ENCODE assay signal across 21 cellular contexts in the genomic region with DNA sequence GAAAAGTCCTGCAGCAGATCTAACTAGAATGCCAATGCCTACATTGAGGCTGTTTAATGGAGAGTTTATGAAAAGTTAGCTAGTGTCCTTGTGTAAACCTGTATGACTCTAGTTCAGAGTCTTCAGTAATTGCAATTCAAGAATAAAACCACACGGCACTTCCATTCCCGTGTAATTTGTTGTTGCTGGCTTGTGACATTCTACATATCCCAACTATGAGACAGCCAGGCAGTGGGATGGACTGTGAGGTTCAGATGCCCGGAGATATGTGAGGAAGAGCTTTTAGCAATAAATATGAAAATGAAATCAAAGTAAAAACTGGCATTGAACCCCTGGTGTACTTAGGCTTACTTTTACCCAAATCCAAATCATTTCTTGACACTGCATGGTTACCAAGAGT.
DNase-seq lines count a peak whose midpoint lies in the region; ATAC-seq and TF ChIP-seq lines count a peak whose summit lies in the region.
"Had no signal": no experiment of that assay in that cellular context is flagged by ENCODE, and none has a peak within 500 bp of the region (broad histone marks: within the 10 kb centered on the region; RNA-seq: fewer than 3 reads in every experiment).

No MANE protein-coding gene starts in this region.

- no peak for TF ChIP-seq POLR2A in gastrocnemius medialis (IDR thresholded peaks at IDR 0.05)

- peaks cover 0 to 9% (median 0%) of the 10 kb centered on the region in 3 donors for H3K9me3 ChIP-seq in gastrocnemius medialis
- H3K9me3 ChIP-seq: BE2C had no signal

- intact Hi-C loops in gastrocnemius medialis (cut with DNase I; ENCODE audit: low total_unique reads) = no loop called here

- TF ChIP-seq CTCF in gastrocnemius medialis (IDR thresholded peaks at IDR 0.05 in 4 of 5, conservative IDR thresholded peaks at IDR 0.05 in 1 of 5) = no peak

- H3K4me1 ChIP-seq in gastrocnemius medialis = peaks cover 71 to 77% of the 10 kb centered on the region in 2 donors
- H3K4me1 ChIP-seq: BE2C, SJSA1 had no signal

- no peak overlapping the region for H3K4me3 ChIP-seq in gastrocnemius medialis
- H3K4me3 ChIP-seq: GM12878, SJSA1 had no signal

- in situ Hi-C loops in gastrocnemius medialis (cut with MboI; ENCODE audit: low sequenced_read_pairs in 4 of 4) = no loop called here

- H3K27me3 ChIP-seq in gastrocnemius medialis = no peaks in the 10 kb centered on the region
- H3K27me3 ChIP-seq: BE2C, SJSA1 had no signal

- DNase-seq in AG20443 (ENCODE audit: low spot score) (peak; percentile 28), LHCN-M2 (ENCODE audit: low read depth) (peak; percentile 47), fibroblast of gingiva (ENCODE audit: low read depth) (peak; percentile 23), gastrocnemius medialis (no peak)
- DNase-seq: BE2C; CD4-positive, CD25-positive, alpha-beta regulatory T cell; DMS79; GOT3; HCEC 1CT; KBM-7; NCI-H1105 treated with DMSO at 0.1 percent for 48 hours; NCI-H2029 treated with DMSO at 0.1 percent for 48 hours; NCI-H345; NCI-H524; NCI-H82 had no signal

- peak overlapping the region in 3 of 4 donors; percentile 79 to 91 (median 82) for H3K27ac ChIP-seq in gastrocnemius medialis
- H3K27ac ChIP-seq: SJSA1 had no signal

- no peaks in the 10 kb centered on the region for H3K36me3 ChIP-seq in gastrocnemius medialis
- H3K36me3 ChIP-seq: BE2C had no signal

- ATAC-seq in gastrocnemius medialis = no peak
- ATAC-seq in GM19035 (IDR thresholded peaks at IDR 0.05; ENCODE audit: unreplicated experiment) = no peak
- no peak for ATAC-seq in esophagus mucosa
- no peak for ATAC-seq in HG02938 (IDR thresholded peaks at IDR 0.05; ENCODE audit: unreplicated experiment)
- ATAC-seq: GM12878, Right ventricle myocardium inferior had no signal

Comparison
In these comparisons a context has a peak if more than half of its experiments do, and no peak if none do; other contexts are left out.
1. DNase-seq: peak in AG20443 (single experiment), LHCN-M2 (single experiment) and fibroblast of gingiva (single experiment); none in gastrocnemius medialis (0 of 2).